9 cellular contexts compared by ENCODE assay signal in the genomic region with DNA sequence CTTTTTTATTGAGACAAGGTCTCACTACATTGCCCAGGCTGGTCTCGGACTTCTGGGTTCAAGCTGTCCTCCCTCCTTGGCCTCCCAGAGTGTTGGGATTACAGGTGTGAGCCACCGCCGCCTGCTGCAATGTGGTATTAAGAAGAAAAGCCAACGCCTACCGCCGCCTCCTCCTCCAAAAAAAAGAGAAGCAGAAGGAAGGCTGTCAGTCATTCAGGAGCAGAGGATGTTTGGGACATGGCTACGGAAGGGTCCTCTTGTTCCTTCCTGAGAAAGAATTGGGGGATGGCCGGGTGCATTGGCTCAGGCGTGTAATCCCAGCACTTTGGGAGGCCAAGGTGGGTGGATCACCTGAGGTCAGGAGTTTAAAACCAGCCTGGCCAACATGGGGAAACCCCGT. TPM values are rescaled to one million over a fixed set of nuclear protein-coding genes. Genes with fewer than 3 reads are reported as not detected.
DNase-seq lines count a peak whose midpoint lies in the region; ATAC-seq and TF ChIP-seq lines count a peak whose summit lies in the region.
"Had no signal": no experiment of that assay in that cellular context is flagged by ENCODE, and none has a peak within 500 bp of the region (broad histone marks: within the 10 kb centered on the region; RNA-seq: fewer than 3 reads in every experiment).

No MANE protein-coding gene starts in this region.

- peak overlapping the region; percentile 100 for H3K27ac ChIP-seq in BLaER1
- peak overlapping the region; percentile 94 for H3K27ac ChIP-seq in KOPT-K1 (ENCODE audit: low read depth, low read length, poor library complexity, severe bottlenecking)
- H3K27ac ChIP-seq in colonic mucosa: no peak overlapping the region

- H3K4me1 ChIP-seq in BLaER1 (peaks cover 61% of the 10 kb centered on the region), colonic mucosa (peaks cover 12% of the 10 kb centered on the region)

- no peaks in the 10 kb centered on the region for H3K9me3 ChIP-seq in BLaER1
- no peaks in the 10 kb centered on the region for H3K9me3 ChIP-seq in KOPT-K1 (ENCODE audit: insufficient read depth, low read length, poor library complexity, severe bottlenecking)
- no peaks in the 10 kb centered on the region for H3K9me3 ChIP-seq in colonic mucosa

- TF ChIP-seq CTCF in colonic mucosa (IDR thresholded peaks at IDR 0.05): no peak

- H3K36me3 ChIP-seq in BLaER1: peaks cover 55% of the 10 kb centered on the region
- peaks cover 34% of the 10 kb centered on the region for H3K36me3 ChIP-seq in KOPT-K1 (ENCODE audit: insufficient read depth, low read length)
- no peaks in the 10 kb centered on the region for H3K36me3 ChIP-seq in colonic mucosa

- H3K27me3 ChIP-seq in BLaER1: no peaks in the 10 kb centered on the region
- H3K27me3 ChIP-seq in colonic mucosa: no peaks in the 10 kb centered on the region

- ATAC-seq in natural killer cell treated with Interleukin-12 subunit alpha and Interleukin-12 subunit beta and Interleukin-15 and Interleukin-18, amount 100 ng/mL, for 72 hours: no peak
- no peak for ATAC-seq in HG02870 (IDR thresholded peaks at IDR 0.05; ENCODE audit: unreplicated experiment)
- no peak for ATAC-seq in HG02763 (IDR thresholded peaks at IDR 0.05; ENCODE audit: unreplicated experiment)
- no peak for ATAC-seq in GM18907 (IDR thresholded peaks at IDR 0.05; ENCODE audit: unreplicated experiment)

- H3K4me2 ChIP-seq in BLaER1: peak overlapping the region; percentile 93

- peaks cover 78% of the 10 kb centered on the region for H4K20me1 ChIP-seq in BLaER1

- H3K4me3 Mint-ChIP-seq in natural killer cell treated with Interleukin-12 subunit alpha and Interleukin-12 subunit beta and Interleukin-15 and Interleukin-18, amount 100 ng/mL, for 72 hours: peak overlapping the region; percentile 89

- H3K36me3 Mint-ChIP-seq in natural killer cell treated with Interleukin-12 subunit alpha and Interleukin-12 subunit beta and Interleukin-15 and Interleukin-18, amount 100 ng/mL, for 72 hours: peaks cover 6% of the 10 kb centered on the region

- H3K27ac Mint-ChIP-seq in natural killer cell treated with Interleukin-12 subunit alpha and Interleukin-12 subunit beta and Interleukin-15 and Interleukin-18, amount 100 ng/mL, for 72 hours: peak overlapping the region; percentile 29 to 96

- peak overlapping the region; percentile 100 for H3K9ac ChIP-seq in BLaER1
- H3K9ac ChIP-seq in colonic mucosa (ENCODE audit: low read depth in 2 of 2, low read length in 2 of 2): peak overlapping the region in 1 of 2 donors; percentile 94

- H3K4me3 ChIP-seq in BLaER1: peak overlapping the region; percentile 95
- H3K4me3 ChIP-seq in colonic mucosa: peak overlapping the region; percentile 99

- H3K9me3 Mint-ChIP-seq in natural killer cell treated with Interleukin-12 subunit alpha and Interleukin-12 subunit beta and Interleukin-15 and Interleukin-18, amount 100 ng/mL, for 72 hours: no peaks in the 10 kb centered on the region

- intact Hi-C loops in colonic mucosa (cut with DNase I): no loop called here

- peaks cover 56 to 60% of the 10 kb centered on the region in 2 donors for H3K4me1 Mint-ChIP-seq in natural killer cell treated with Interleukin-12 subunit alpha and Interleukin-12 subunit beta and Interleukin-15 and Interleukin-18, amount 100 ng/mL, for 72 hours (ENCODE audit: low read depth in 2 of 2)

- DNase-seq in colonic mucosa: no peak
- DNase-seq in natural killer cell treated with Interleukin-12 subunit alpha and Interleukin-12 subunit beta and Interleukin-15 and Interleukin-18, amount 100 ng/mL, for 72 hours (ENCODE audit: low spot score): no peak
- DNase-seq in NCI-H2081 treated with DMSO at 0.1 percent for 48 hours (lab: John Stamatoyannopoulos, UW): no peak
- DNase-seq: MV-4-11 had no signal

- H3K27me3 Mint-ChIP-seq in natural killer cell treated with Interleukin-12 subunit alpha and Interleukin-12 subunit beta and Interleukin-15 and Interleukin-18, amount 100 ng/mL, for 72 hours: no peaks in the 10 kb centered on the region

RNA-seq across cellular contexts. Expression of a gene that starts 1.2 kb away (rescaled TPM):
- total RNA-seq in colonic mucosa: 10 to 100 TPM; 28.2 to 46.9 TPM
- 10 to 100 TPM; 18.1 to 36.3 TPM for total RNA-seq in natural killer cell treated with Interleukin-12 subunit alpha and Interleukin-12 subunit beta and Interleukin-15 and Interleukin-18, amount 100 ng/mL, for 72 hours

RNA-seq across cellular contexts. Expression of a gene that starts 15.1 kb away (rescaled TPM):
- total RNA-seq in colonic mucosa: 10 to 100 TPM; 22.4 to 37.5 TPM
- 10 to 100 TPM; 59.0 TPM for total RNA-seq in natural killer cell treated with Interleukin-12 subunit alpha and Interleukin-12 subunit beta and Interleukin-15 and Interleukin-18, amount 100 ng/mL, for 72 hours

RNA-seq across cellular contexts. Expression of a gene that starts 17.9 kb away (rescaled TPM):
- 1 to 10 TPM; 3.4 to 7.0 TPM for total RNA-seq in colonic mucosa
- total RNA-seq in natural killer cell treated with Interleukin-12 subunit alpha and Interleukin-12 subunit beta and Interleukin-15 and Interleukin-18, amount 100 ng/mL, for 72 hours: 1 to 10 TPM; 5.0 to 5.5 TPM

RNA-seq across cellular contexts. Expression of a gene that starts 55.3 kb away (rescaled TPM):
- total RNA-seq in colonic mucosa: 10 to 100 TPM; 53.5 to 82.6 TPM
- 100 to 1,000 TPM in 1 of 2 donors, 10 to 100 TPM in 1; 84.1 to 147 TPM for total RNA-seq in natural killer cell treated with Interleukin-12 subunit alpha and Interleukin-12 subunit beta and Interleukin-15 and Interleukin-18, amount 100 ng/mL, for 72 hours
